ENCODE assay signal across 8 cellular contexts in genomic region chr9:14251146-14252071, GRCh38.
DNase-seq lines count a peak whose midpoint lies in the region; ATAC-seq lines count a peak whose summit lies in the region.

No MANE protein-coding gene starts in this region.

- no peak overlapping the region for H3K4me3 ChIP-seq in H7 (ENCODE audit: insufficient read depth, low read depth, low read length)
- no peak overlapping the region for H3K4me3 ChIP-seq in effector memory CD4-positive, alpha-beta T cell (ENCODE audit: insufficient read depth, low read depth, low read length, poor library complexity, severe bottlenecking)

- no peak overlapping the region for H3K27ac ChIP-seq in effector memory CD4-positive, alpha-beta T cell (ENCODE audit: insufficient read depth, low read length, poor library complexity, severe bottlenecking)

- H3K27me3 ChIP-seq in H7 (ENCODE audit: control insufficient read depth, insufficient read depth, low read length) = no peaks in the 10 kb centered on the region
- no peaks in the 10 kb centered on the region for H3K27me3 ChIP-seq in effector memory CD4-positive, alpha-beta T cell (replicated peaks; ENCODE audit: control insufficient read depth, insufficient read depth, low read length, poor library complexity, severe bottlenecking)

- no peak for ATAC-seq in HG02588 (IDR thresholded peaks at IDR 0.05; ENCODE audit: unreplicated experiment)

- H3K4me1 ChIP-seq in effector memory CD4-positive, alpha-beta T cell (ENCODE audit: control insufficient read depth, insufficient read depth, low read length, poor library complexity, severe bottlenecking) = no peaks in the 10 kb centered on the region

- H3K36me3 ChIP-seq in H7 (replicated peaks; ENCODE audit: control insufficient read depth, insufficient read depth, low read length) = no peaks in the 10 kb centered on the region
- no peaks in the 10 kb centered on the region for H3K36me3 ChIP-seq in effector memory CD4-positive, alpha-beta T cell (ENCODE audit: control insufficient read depth, insufficient read depth, low read length)

- H3K9me3 ChIP-seq in effector memory CD4-positive, alpha-beta T cell (ENCODE audit: control insufficient read depth, low read length) = no peaks in the 10 kb centered on the region

- DNase-seq in D341Med (ENCODE audit: low spot score) (peak; percentile 55), NCI-H2196 treated with DMSO at 0.1 percent for 48 hours (lab: John Stamatoyannopoulos, UW; ENCODE audit: unreplicated experiment) (peak; percentile 96), dermis blood vessel endothelial cell (peak; percentile 75), lung microvascular endothelial cell (ENCODE audit: low read depth in 2 of 2) (peak; percentile 44 to 60), H7 (no peak)
- DNase-seq in activated CD4-positive, alpha-beta T cell treated with anti-CD3 and anti-CD28 coated beads for 1 hour = no peak
- no peak for DNase-seq in effector memory CD4-positive, alpha-beta T cell

Comparison
In these comparisons a context has a peak if more than half of its experiments do, and no peak if none do; other contexts are left out.
1. DNase-seq: peak in D341Med (single experiment), NCI-H2196 treated with DMSO at 0.1 percent for 48 hours (single experiment), dermis blood vessel endothelial cell (single experiment) and lung microvascular endothelial cell (2 of 2); none in H7 (single experiment), activated CD4-positive, alpha-beta T cell treated with anti-CD3 and anti-CD28 coated beads for 1 hour (single experiment) and effector memory CD4-positive, alpha-beta T cell (0 of 3).